12 cellular contexts compared by ENCODE assay signal in genomic region chr19:49802836-49803528, GRCh38. TPM values are rescaled to one million over a fixed set of nuclear protein-coding genes. Genes with fewer than 3 reads are reported as not detected.
DNase-seq lines count a peak whose midpoint lies in the region; ATAC-seq and TF ChIP-seq lines count a peak whose summit lies in the region.
"Had no signal": no experiment of that assay in that cellular context is flagged by ENCODE, and none has a peak within 500 bp of the region (broad histone marks: within the 10 kb centered on the region; RNA-seq: fewer than 3 reads in every experiment).

No MANE protein-coding gene starts in this region.

- no peak for TF ChIP-seq CTCF in lower lobe of right lung (IDR thresholded peaks at IDR 0.05)

- H3K4me1 ChIP-seq in right cardiac atrium (ENCODE audit: control insufficient read depth, insufficient read depth, low read length) (no peaks in the 10 kb centered on the region), lower lobe of right lung (no peaks in the 10 kb centered on the region)

- intact Hi-C loops in right cardiac atrium (cut with DNase I): loop anchor here in 1 of 4 donors (5.0 kb wide), 1 partner anchor 36 kb away; the partner anchor contains the start of gene AP2A1
- intact Hi-C loops in lower lobe of right lung (cut with DNase I): no loop called here

- 79% methylated on average over 24 of the region's 24 CpGs for WGBS in right cardiac atrium

- peaks cover 6% of the 10 kb centered on the region for H3K4me1 Mint-ChIP-seq in activated T-helper 17 cell treated with anti-CD3 and anti-CD28 coated beads, Interleukin-2, amount 50 U/mL, for 72 hours
- H3K4me1 Mint-ChIP-seq in stimulated activated effector memory CD8-positive, alpha-beta T cell treated with anti-CD3 and anti-CD28 coated beads, Interleukin-12 subunit alpha, Interleukin-12 subunit beta, amount 100 ng/mL, for 72 hours: peaks cover 8% of the 10 kb centered on the region
- H3K4me1 Mint-ChIP-seq: activated CD4-positive, alpha-beta T cell treated with anti-CD3 and anti-CD28 coated beads for 36 hours had no signal

- no peaks in the 10 kb centered on the region for H3K27me3 Mint-ChIP-seq in activated T-helper 17 cell treated with anti-CD3 and anti-CD28 coated beads, Interleukin-2, amount 50 U/mL, for 72 hours
- H3K27me3 Mint-ChIP-seq: activated CD4-positive, alpha-beta T cell treated with anti-CD3 and anti-CD28 coated beads for 36 hours had no signal

- H3K27ac ChIP-seq in right cardiac atrium (ENCODE audit: low read length): no peak overlapping the region
- H3K27ac ChIP-seq in lower lobe of right lung: no peak overlapping the region
- H3K27ac ChIP-seq: brain microvascular endothelial cell had no signal

- H3K9me3 Mint-ChIP-seq in activated T-helper 17 cell treated with anti-CD3 and anti-CD28 coated beads, Interleukin-2, amount 50 U/mL, for 72 hours: no peaks in the 10 kb centered on the region
- no peaks in the 10 kb centered on the region for H3K9me3 Mint-ChIP-seq in stimulated activated effector memory CD8-positive, alpha-beta T cell treated with anti-CD3 and anti-CD28 coated beads, Interleukin-12 subunit alpha, Interleukin-12 subunit beta, amount 100 ng/mL, for 72 hours
- H3K9me3 Mint-ChIP-seq: neural crest cell had no signal

- peak; percentile 71 for DNase-seq in H7
- peak in 2 of 3 donors; percentile 68 to 70 for DNase-seq in right cardiac atrium
- no peak for DNase-seq in stimulated activated effector memory CD8-positive, alpha-beta T cell treated with anti-CD3 and anti-CD28 coated beads, Interleukin-12 subunit alpha, Interleukin-12 subunit beta, amount 100 ng/mL, for 72 hours (ENCODE audit: low spot score in 2 of 2)
- no peak for DNase-seq in lower lobe of right lung
- DNase-seq in KBM-7: no peak
- DNase-seq in SK-N-DZ (ENCODE audit: low spot score): no peak
- no peak for DNase-seq in dermis blood vessel endothelial cell
- DNase-seq: activated CD4-positive, alpha-beta T cell treated with anti-CD3 and anti-CD28 coated beads for 36 hours; SW 1271 had no signal

- H3K4me3 ChIP-seq in H7 (ENCODE audit: insufficient read depth, low read depth, low read length) (peak overlapping the region; percentile 45), right cardiac atrium (ENCODE audit: low read length) (no peak overlapping the region), lower lobe of right lung (no peak overlapping the region)

- H3K36me3 ChIP-seq in H7 (replicated peaks; ENCODE audit: control insufficient read depth, insufficient read depth, low read length) (peaks cover 12% of the 10 kb centered on the region), lower lobe of right lung (peaks cover 81% of the 10 kb centered on the region)

- peak overlapping the region; percentile 43 for H3K27ac Mint-ChIP-seq in activated T-helper 17 cell treated with anti-CD3 and anti-CD28 coated beads, Interleukin-2, amount 50 U/mL, for 72 hours
- peak overlapping the region; percentile 23 for H3K27ac Mint-ChIP-seq in stimulated activated effector memory CD8-positive, alpha-beta T cell treated with anti-CD3 and anti-CD28 coated beads, Interleukin-12 subunit alpha, Interleukin-12 subunit beta, amount 100 ng/mL, for 72 hours
- H3K27ac Mint-ChIP-seq: activated CD4-positive, alpha-beta T cell treated with anti-CD3 and anti-CD28 coated beads for 36 hours had no signal

- H3K36me3 Mint-ChIP-seq in activated T-helper 17 cell treated with anti-CD3 and anti-CD28 coated beads, Interleukin-2, amount 50 U/mL, for 72 hours (ENCODE audit: low read depth): peaks cover 56% of the 10 kb centered on the region
- H3K36me3 Mint-ChIP-seq in stimulated activated effector memory CD8-positive, alpha-beta T cell treated with anti-CD3 and anti-CD28 coated beads, Interleukin-12 subunit alpha, Interleukin-12 subunit beta, amount 100 ng/mL, for 72 hours: peaks cover 55% of the 10 kb centered on the region

- no peak overlapping the region for H3K4me3 Mint-ChIP-seq in activated T-helper 17 cell treated with anti-CD3 and anti-CD28 coated beads, Interleukin-2, amount 50 U/mL, for 72 hours
- no peak overlapping the region for H3K4me3 Mint-ChIP-seq in stimulated activated effector memory CD8-positive, alpha-beta T cell treated with anti-CD3 and anti-CD28 coated beads, Interleukin-12 subunit alpha, Interleukin-12 subunit beta, amount 100 ng/mL, for 72 hours
- H3K4me3 Mint-ChIP-seq: activated CD4-positive, alpha-beta T cell treated with anti-CD3 and anti-CD28 coated beads for 36 hours had no signal

- H3K9me3 ChIP-seq in right cardiac atrium (ENCODE audit: control insufficient read depth, low read length) (no peaks in the 10 kb centered on the region), lower lobe of right lung (no peaks in the 10 kb centered on the region)

- ATAC-seq in activated T-helper 17 cell treated with anti-CD3 and anti-CD28 coated beads, Interleukin-2, amount 50 U/mL, for 72 hours (replicated peaks): no peak
- ATAC-seq in right cardiac atrium: no peak
- ATAC-seq in stimulated activated effector memory CD8-positive, alpha-beta T cell treated with anti-CD3 and anti-CD28 coated beads, Interleukin-12 subunit alpha, Interleukin-12 subunit beta, amount 100 ng/mL, for 72 hours: no peak
- ATAC-seq in lower lobe of right lung: no peak
- ATAC-seq: activated CD4-positive, alpha-beta T cell treated with anti-CD3 and anti-CD28 coated beads for 36 hours had no signal

- H3K27me3 ChIP-seq in H7 (ENCODE audit: control insufficient read depth, insufficient read depth, low read length): no peaks in the 10 kb centered on the region
- no peaks in the 10 kb centered on the region for H3K27me3 ChIP-seq in right cardiac atrium (ENCODE audit: control insufficient read depth, insufficient read depth)
- no peaks in the 10 kb centered on the region for H3K27me3 ChIP-seq in lower lobe of right lung (ENCODE audit: low read depth)
- H3K27me3 ChIP-seq: brain microvascular endothelial cell had no signal

- in situ Hi-C loops in KBM-7 (cut with MboI; ENCODE audit: low pct_unique_long_range_greater_than_20kb, low sequenced_read_pairs): no loop called here

RNA-seq across cellular contexts. Expression of gene FUZ, which starts 10.1 kb away (rescaled TPM):
- total RNA-seq in H7 (2014; rRNA removed; shearing (Covaris generic)): 48.5 and 49.5 TPM in 2 replicates
- total RNA-seq in activated T-helper 17 cell treated with anti-CD3 and anti-CD28 coated beads, Interleukin-2, amount 50 U/mL, for 72 hours: 10 to 100 TPM; 15.5 to 19.1 TPM
- total RNA-seq in right cardiac atrium (10 to 100 TPM; 13.2 to 21.3 (median 16.4) TPM), lower lobe of right lung (24.0 TPM), dermis blood vessel endothelial cell (19.2 and 22.4 TPM in 2 replicates)
- 25.8 TPM for polyA plus RNA-seq in right cardiac atrium
- polyA plus RNA-seq in SK-N-DZ (2014; cell fraction: cytosol; rRNA removed): 52.2 and 65.5 TPM in 2 replicates
- polyA plus RNA-seq in SK-N-DZ (2014; cell fraction: nucleus; rRNA removed): 56.1 and 64.4 TPM in 2 replicates

RNA-seq across cellular contexts. Expression of gene MED25, which starts 15.1 kb away (rescaled TPM):
- total RNA-seq in H7 (2014; rRNA removed; shearing (Covaris generic)): 49.3 and 53.5 TPM in 2 replicates
- total RNA-seq in activated T-helper 17 cell treated with anti-CD3 and anti-CD28 coated beads, Interleukin-2, amount 50 U/mL, for 72 hours: 10 to 100 TPM; 55.6 to 56.1 TPM
- 10 to 100 TPM; 37.8 to 50.4 (median 43.1) TPM for total RNA-seq in right cardiac atrium
- polyA plus RNA-seq in right cardiac atrium: 39.2 TPM
- 65.8 TPM for total RNA-seq in lower lobe of right lung
- polyA plus RNA-seq in SK-N-DZ (2014; cell fraction: cytosol; rRNA removed): 26.0 and 26.1 TPM in 2 replicates
- polyA plus RNA-seq in SK-N-DZ (2014; cell fraction: nucleus; rRNA removed): 41.8 and 47.5 TPM in 2 replicates
- total RNA-seq in dermis blood vessel endothelial cell: 13.4 and 34.4 TPM in 2 replicates

RNA-seq across cellular contexts. Expression of gene AP2A1, which starts 36.2 kb away (rescaled TPM):
- total RNA-seq in H7 (2014; rRNA removed; shearing (Covaris generic)): 208 and 249 TPM in 2 replicates
- 10 to 100 TPM; 77.5 to 87.0 TPM for total RNA-seq in activated T-helper 17 cell treated with anti-CD3 and anti-CD28 coated beads, Interleukin-2, amount 50 U/mL, for 72 hours
- 10 to 100 TPM; 58.8 to 80.7 (median 73.7) TPM for total RNA-seq in right cardiac atrium
- 50.8 TPM for polyA plus RNA-seq in right cardiac atrium
- 67.6 TPM for total RNA-seq in lower lobe of right lung
- 27.7 and 32.5 TPM in 2 replicates for polyA plus RNA-seq in SK-N-DZ (2014; cell fraction: cytosol; rRNA removed)
- 25.9 and 42.0 TPM in 2 replicates for polyA plus RNA-seq in SK-N-DZ (2014; cell fraction: nucleus; rRNA removed)
- total RNA-seq in dermis blood vessel endothelial cell: 52.1 and 129 TPM in 2 replicates

RNA-seq across cellular contexts. Expression of gene TSKS, which starts 39.9 kb away (rescaled TPM):
- 0.24 and 0.52 TPM in 2 replicates for total RNA-seq in H7 (2014; rRNA removed; shearing (Covaris generic))
- total RNA-seq in activated T-helper 17 cell treated with anti-CD3 and anti-CD28 coated beads, Interleukin-2, amount 50 U/mL, for 72 hours: under 1 TPM; 0.32 to 0.45 TPM
- total RNA-seq in right cardiac atrium (1 to 10 TPM in 3 of 4 donors, under 1 TPM in 1; 0.59 to 1.4 (median 1.2) TPM), lower lobe of right lung (1.2 TPM), dermis blood vessel endothelial cell (0.17 TPM in 1 of 2 replicates, not detected in the other)
- 1.1 TPM for polyA plus RNA-seq in right cardiac atrium
- polyA plus RNA-seq in SK-N-DZ (2014; cell fraction: cytosol; rRNA removed): 0.39 and 0.68 TPM in 2 replicates
- polyA plus RNA-seq in SK-N-DZ (2014; cell fraction: nucleus; rRNA removed): 0.49 and 0.70 TPM in 2 replicates
- total RNA-seq: neural crest cell had no signal

RNA-seq across cellular contexts. Expression of gene PTOV1, which starts 48.0 kb away (rescaled TPM):
- 205 and 219 TPM in 2 replicates for total RNA-seq in H7 (2014; rRNA removed; shearing (Covaris generic))
- 100 to 1,000 TPM in 1 of 2 donors, 10 to 100 TPM in 1; 82.7 to 109 TPM for total RNA-seq in activated T-helper 17 cell treated with anti-CD3 and anti-CD28 coated beads, Interleukin-2, amount 50 U/mL, for 72 hours
- total RNA-seq in right cardiac atrium: 100 to 1,000 TPM; 127 to 146 (median 141) TPM
- 134 TPM for polyA plus RNA-seq in right cardiac atrium
- 124 TPM for total RNA-seq in lower lobe of right lung
- 131 and 164 TPM in 2 replicates for polyA plus RNA-seq in SK-N-DZ (2014; cell fraction: cytosol; rRNA removed)
- polyA plus RNA-seq in SK-N-DZ (2014; cell fraction: nucleus; rRNA removed): 365 and 432 TPM in 2 replicates
- total RNA-seq in dermis blood vessel endothelial cell: 57.2 and 72.9 TPM in 2 replicates

Comparison
In these comparisons a context has a peak if more than half of its experiments do, and no peak if none do; other contexts are left out.
1. DNase-seq: peak in H7 (single experiment) and right cardiac atrium (2 of 3); none in stimulated activated effector memory CD8-positive, alpha-beta T cell treated with anti-CD3 and anti-CD28 coated beads, Interleukin-12 subunit alpha, Interleukin-12 subunit beta, amount 100 ng/mL, for 72 hours (0 of 2), lower lobe of right lung (single experiment), KBM-7 (single experiment), SK-N-DZ (single experiment) and dermis blood vessel endothelial cell (single experiment).